In genomic region chr6:41503841-41504525, GRCh38 we compare ENCODE assay signal across 8 cellular contexts. TPM values are rescaled to one million over a fixed set of nuclear protein-coding genes. Genes with fewer than 3 reads are reported as not detected.
DNase-seq lines count a peak whose midpoint lies in the region; ATAC-seq, FAIRE-seq and TF ChIP-seq lines count a peak whose summit lies in the region.

No MANE protein-coding gene starts in this region.

- peaks cover 27% of the 10 kb centered on the region for H3K27me3 ChIP-seq in RWPE2 (ENCODE audit: insufficient read depth, poor library complexity, severe bottlenecking)
- no peaks in the 10 kb centered on the region for H3K27me3 ChIP-seq in WERI-Rb-1 (ENCODE audit: insufficient read depth, low read depth, severe bottlenecking)

- H3K9me3 Mint-ChIP-seq in osteocyte (ENCODE audit: unreplicated experiment), result no peaks in the 10 kb centered on the region

- H3K4me1 Mint-ChIP-seq in osteocyte (ENCODE audit: unreplicated experiment), result peaks cover 32% of the 10 kb centered on the region

- H3K4me3 Mint-ChIP-seq in osteocyte (ENCODE audit: unreplicated experiment), result peak overlapping the region; percentile 69

- H3K27ac Mint-ChIP-seq in osteocyte (ENCODE audit: unreplicated experiment), result peak overlapping the region; percentile 96

- ATAC-seq in RWPE2 (ENCODE audit: low read depth) (peak; percentile 52), GM21360 (IDR thresholded peaks at IDR 0.05; ENCODE audit: unreplicated experiment) (no peak)

- peak overlapping the region; percentile 19 for H3K4me3 ChIP-seq in RWPE2 (ENCODE audit: severe bottlenecking)
- H3K4me3 ChIP-seq in WERI-Rb-1 (ENCODE audit: low read depth, low read length), result no peak overlapping the region

- no peaks in the 10 kb centered on the region for H3K36me3 ChIP-seq in RWPE2 (ENCODE audit: low read depth)
- no peaks in the 10 kb centered on the region for H3K36me3 ChIP-seq in WERI-Rb-1

- peak; percentile 69 for DNase-seq in activated CD8-positive, alpha-beta memory T cell treated with anti-CD3 and anti-CD28 coated beads for 24 hours
- no peak for DNase-seq in activated CD8-positive, alpha-beta memory T cell treated with anti-CD3 and anti-CD28 coated beads, Interleukin-2, amount 50 U/mL, for 4 hours
- DNase-seq in RWPE2 (ENCODE audit: low spot score), result no peak
- DNase-seq in frontal cortex (ENCODE audit: low spot score in 2 of 2), result peak; percentile 53 to 75
- no peak for DNase-seq in osteocyte (ENCODE audit: extremely low spot score, unreplicated experiment)
- no peak for DNase-seq in activated effector memory CD4-positive, alpha-beta T cell treated with Interleukin-2 at 50 U/mL for 16 hours
- no peak for DNase-seq in WERI-Rb-1

- H3K36me3 Mint-ChIP-seq in osteocyte (ENCODE audit: unreplicated experiment), result no peaks in the 10 kb centered on the region

- no peak for FAIRE-seq in frontal cortex (lab: Jason Lieb, UNC)

- TF ChIP-seq CTCF in RWPE2 (IDR thresholded peaks at IDR 0.05; ENCODE audit: poor library complexity, severe bottlenecking) (no peak), osteocyte (IDR thresholded peaks at IDR 0.05) (no peak), WERI-Rb-1 (IDR thresholded peaks at IDR 0.05; ENCODE audit: low read depth, low read length) (no peak)

- peaks cover 3% of the 10 kb centered on the region for H3K4me1 ChIP-seq in RWPE2 (ENCODE audit: insufficient read depth, poor library complexity, severe bottlenecking)

- no peak overlapping the region for H3K27ac ChIP-seq in RWPE2 (ENCODE audit: poor library complexity, severe bottlenecking)
- H3K27ac ChIP-seq in WERI-Rb-1, result no peak overlapping the region

- H3K9me3 ChIP-seq in RWPE2 (ENCODE audit: severe bottlenecking) (no peaks in the 10 kb centered on the region), WERI-Rb-1 (ENCODE audit: severe bottlenecking) (no peaks in the 10 kb centered on the region)

- H3K27me3 Mint-ChIP-seq in osteocyte (ENCODE audit: unreplicated experiment), result peaks cover 5% of the 10 kb centered on the region

RNA-seq across cellular contexts. Expression of gene FOXP4, which starts 42.2 kb away (rescaled TPM):
- total RNA-seq in frontal cortex (0.82 TPM), osteocyte (24.7 and 26.9 TPM in 2 replicates)

Comparison
In these comparisons a context has a peak if more than half of its experiments do, and no peak if none do; other contexts are left out.
1. DNase-seq: peak in activated CD8-positive, alpha-beta memory T cell treated with anti-CD3 and anti-CD28 coated beads for 24 hours (single experiment) and frontal cortex (2 of 2); none in activated CD8-positive, alpha-beta memory T cell treated with anti-CD3 and anti-CD28 coated beads, Interleukin-2, amount 50 U/mL, for 4 hours (single experiment), RWPE2 (single experiment), osteocyte (single experiment), activated effector memory CD4-positive, alpha-beta T cell treated with Interleukin-2 at 50 U/mL for 16 hours (single experiment) and WERI-Rb-1 (single experiment).
2. RNA of gene FOXP4, which starts 42.2 kb away (total RNA-seq): 24.7 to 26.9 TPM in osteocyte; 0.82 TPM in frontal cortex (single experiment); every median in the first group is over 10 times any median in the second.